8 cellular contexts compared by ENCODE assay signal in the genomic region with DNA sequence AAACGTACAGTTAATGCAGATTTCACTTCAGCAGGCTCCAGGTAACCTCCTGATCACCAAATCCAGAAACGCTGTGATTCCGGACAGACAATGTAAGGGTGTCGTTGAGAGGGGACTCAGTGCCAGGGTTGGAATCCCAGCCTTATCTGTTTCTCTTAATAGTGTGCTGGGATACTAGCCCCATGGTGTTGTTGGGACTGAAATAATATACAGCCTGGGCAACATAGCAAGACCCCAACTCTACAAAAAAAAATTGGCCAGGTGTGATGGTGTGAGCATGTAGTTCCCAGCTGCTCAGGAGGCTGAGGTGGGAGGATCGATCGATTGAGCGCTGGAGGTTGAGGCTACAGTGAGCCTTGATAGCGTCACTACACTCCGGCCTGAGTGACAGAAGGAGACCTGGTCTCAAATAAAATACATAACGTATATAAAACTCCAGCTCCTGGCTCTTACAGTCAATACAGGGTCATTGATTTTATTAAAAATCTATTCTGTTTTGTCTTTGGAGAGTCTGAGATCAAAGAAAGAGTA. TPM values are rescaled to one million over a fixed set of nuclear protein-coding genes. Genes with fewer than 3 reads are reported as not detected.
DNase-seq lines count a peak whose midpoint lies in the region; ATAC-seq and TF ChIP-seq lines count a peak whose summit lies in the region.

No MANE protein-coding gene starts in this region.

- no peaks in the 10 kb centered on the region for H3K27me3 Mint-ChIP-seq in activated naive CD4-positive, alpha-beta T cell treated with anti-CD3 and anti-CD28 coated beads, Interleukin-2, amount 50 U/mL, for 24 hours

- H2BK5ac ChIP-seq in mesenchymal stem cell (ENCODE audit: low read depth, low read length, poor library complexity, severe bottlenecking), result no peak overlapping the region

- 80% methylated on average over 9 of the region's 10 CpGs for WGBS in mesenchymal stem cell

- H3K18ac ChIP-seq in mesenchymal stem cell (ENCODE audit: low read depth in 1 of 2, low read length in 2 of 2), result no peak overlapping the region

- intact Hi-C loops in upper lobe of right lung (cut with DNase I), result no loop called here

- peaks cover 32% of the 10 kb centered on the region for H3K4me1 Mint-ChIP-seq in activated naive CD4-positive, alpha-beta T cell treated with anti-CD3 and anti-CD28 coated beads, Interleukin-2, amount 50 U/mL, for 24 hours

- H3K23ac ChIP-seq in mesenchymal stem cell (ENCODE audit: low read length in 2 of 2), result no peak overlapping the region

- H3K27me3 ChIP-seq in brain microvascular endothelial cell (replicated peaks), result no peaks in the 10 kb centered on the region
- no peaks in the 10 kb centered on the region for H3K27me3 ChIP-seq in mesenchymal stem cell (ENCODE audit: control insufficient read depth in 1 of 2, insufficient read depth in 1 of 2, low read length in 2 of 2)
- H3K27me3 ChIP-seq in upper lobe of right lung, result no peaks in the 10 kb centered on the region

- H3K4ac ChIP-seq in mesenchymal stem cell (ENCODE audit: low read depth in 1 of 2, low read length in 2 of 2), result no peak overlapping the region

- no peak overlapping the region for H3K14ac ChIP-seq in mesenchymal stem cell (ENCODE audit: low read length in 2 of 2)

- H4K91ac ChIP-seq in mesenchymal stem cell (ENCODE audit: low read length), result no peak overlapping the region

- peaks cover 9% of the 10 kb centered on the region for H3K36me3 Mint-ChIP-seq in activated naive CD4-positive, alpha-beta T cell treated with anti-CD3 and anti-CD28 coated beads, Interleukin-2, amount 50 U/mL, for 24 hours

- peak overlapping the region; percentile 99 for H3K9ac ChIP-seq in mesenchymal stem cell (ENCODE audit: low read length)

- peaks cover 12% of the 10 kb centered on the region for H3K79me1 ChIP-seq in mesenchymal stem cell (replicated peaks; ENCODE audit: low read length, poor library complexity, severe bottlenecking)

- no peak overlapping the region for H2BK120ac ChIP-seq in mesenchymal stem cell (ENCODE audit: low read depth, low read length)

- H2BK12ac ChIP-seq in mesenchymal stem cell (ENCODE audit: low read length in 2 of 2), result no peak overlapping the region

- peak overlapping the region; percentile 86 for H3K27ac Mint-ChIP-seq in activated naive CD4-positive, alpha-beta T cell treated with anti-CD3 and anti-CD28 coated beads, Interleukin-2, amount 50 U/mL, for 24 hours

- no peak overlapping the region for H2BK15ac ChIP-seq in mesenchymal stem cell (ENCODE audit: low read depth, poor library complexity, severe bottlenecking)

- peak overlapping the region; percentile 64 for H3K4me2 ChIP-seq in mesenchymal stem cell (ENCODE audit: low read length, poor library complexity, severe bottlenecking)

- H3K9me3 ChIP-seq in mesenchymal stem cell (ENCODE audit: control insufficient read depth, low read length) (no peaks in the 10 kb centered on the region), upper lobe of right lung (no peaks in the 10 kb centered on the region)

- in situ Hi-C loops in brain microvascular endothelial cell (cut with HindIII; ENCODE audit: low pct_ligation_motif_present, low sequenced_read_pairs), result no loop called here

- DNase-seq in activated naive CD4-positive, alpha-beta T cell treated with anti-CD3 and anti-CD28 coated beads, Interleukin-2, amount 50 U/mL, for 16 hours, result no peak
- DNase-seq in brain microvascular endothelial cell (no peak), mesenchymal stem cell (no peak), upper lobe of right lung (no peak)

- H3K36me3 ChIP-seq in brain microvascular endothelial cell (replicated peaks) (peaks cover 23% of the 10 kb centered on the region), mesenchymal stem cell (ENCODE audit: control insufficient read depth in 1 of 2, insufficient read depth in 2 of 2, low read depth in 1 of 2, low read length in 2 of 2) (peaks cover 27 to 40% of the 10 kb centered on the region in 2 experiments), upper lobe of right lung (peaks cover 44% of the 10 kb centered on the region)

- H2AK5ac ChIP-seq in mesenchymal stem cell (ENCODE audit: low read length, severe bottlenecking), result peak overlapping the region; percentile 16

- H4K8ac ChIP-seq in mesenchymal stem cell (ENCODE audit: low read length), result no peak overlapping the region

- H3K27ac ChIP-seq in brain microvascular endothelial cell (peak overlapping the region; percentile 49), mesenchymal stem cell (ENCODE audit: low read length, poor library complexity, severe bottlenecking) (no peak overlapping the region), upper lobe of right lung (peak overlapping the region; percentile 92)

- no peak for TF ChIP-seq CTCF in brain microvascular endothelial cell (IDR thresholded peaks at IDR 0.05; ENCODE audit: low read depth, low read length, missing control alignments)
- TF ChIP-seq CTCF in upper lobe of right lung (IDR thresholded peaks at IDR 0.05), result no peak

- H3K4me3 ChIP-seq in brain microvascular endothelial cell (ENCODE audit: low read depth, low read length) (peak overlapping the region; percentile 87), mesenchymal stem cell (ENCODE audit: insufficient read depth in 1 of 2, low read depth in 1 of 2, low read length in 2 of 2) (peak overlapping the region; percentile 2 to 89), upper lobe of right lung (peak overlapping the region; percentile 98)

- H3K4me1 ChIP-seq in mesenchymal stem cell (ENCODE audit: control insufficient read depth, insufficient read depth, low read depth, low read length) (peaks cover 20% of the 10 kb centered on the region), upper lobe of right lung (peaks cover 12% of the 10 kb centered on the region)

- H2AFZ ChIP-seq in mesenchymal stem cell (ENCODE audit: low read depth, low read length), result no peak overlapping the region

- H3K9me3 Mint-ChIP-seq in activated naive CD4-positive, alpha-beta T cell treated with anti-CD3 and anti-CD28 coated beads, Interleukin-2, amount 50 U/mL, for 24 hours, result no peaks in the 10 kb centered on the region

- H3K4me3 Mint-ChIP-seq in activated naive CD4-positive, alpha-beta T cell treated with anti-CD3 and anti-CD28 coated beads, Interleukin-2, amount 50 U/mL, for 24 hours, result peak overlapping the region; percentile 98

- ATAC-seq in upper lobe of right lung (no peak), GM18519 (IDR thresholded peaks at IDR 0.05; ENCODE audit: low FRiP score, unreplicated experiment) (no peak), HG03469 (IDR thresholded peaks at IDR 0.05; ENCODE audit: unreplicated experiment) (no peak), HG02938 (IDR thresholded peaks at IDR 0.05; ENCODE audit: unreplicated experiment) (no peak)

RNA-seq across cellular contexts. Expression of a gene that starts 1.3 kb away (rescaled TPM):
- polyA plus RNA-seq in mesenchymal stem cell (2013, experiment 1 of 2), result 205 TPM
- polyA plus RNA-seq in mesenchymal stem cell (2013, experiment 2 of 2), result 205 TPM
- total RNA-seq in upper lobe of right lung, result 223 TPM

RNA-seq across cellular contexts. Expression of a gene that starts 33.4 kb away (rescaled TPM):
- polyA plus RNA-seq in mesenchymal stem cell (2013, experiment 1 of 2), result 7.0 TPM
- polyA plus RNA-seq in mesenchymal stem cell (2013, experiment 2 of 2), result 6.9 TPM
- 52.4 TPM for total RNA-seq in upper lobe of right lung

Comparison
In these comparisons a context has a peak if more than half of its experiments do, and no peak if none do; other contexts are left out.
1. H3K4me3 ChIP-seq: peak in every context shown above with its lines; median percentile 98 in upper lobe of right lung; 87 in brain microvascular endothelial cell; 46 in mesenchymal stem cell.